In the genomic region with DNA sequence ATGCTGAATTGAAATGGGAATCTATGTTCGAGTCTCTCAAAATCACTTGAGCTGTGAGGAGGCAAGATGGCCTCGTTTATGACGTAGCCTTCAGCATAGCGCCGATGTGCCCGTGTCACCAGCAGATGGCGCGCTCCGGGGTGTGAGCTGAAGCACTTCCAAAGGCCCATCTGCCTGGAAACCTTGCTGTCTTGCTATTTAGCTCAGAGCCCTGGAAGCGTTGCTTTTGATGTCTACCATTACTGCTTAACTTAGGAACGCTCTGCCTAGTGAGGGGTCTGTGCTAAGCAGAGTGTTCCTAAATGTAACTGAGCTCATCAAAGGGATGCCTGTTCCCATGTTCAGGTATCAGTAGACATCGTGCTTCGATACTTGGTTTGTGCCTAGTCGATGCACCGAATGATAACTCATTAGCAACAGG, we compare ENCODE assay signal across 8 cellular contexts.
DNase-seq lines count a peak whose midpoint lies in the region; ATAC-seq and TF ChIP-seq lines count a peak whose summit lies in the region.

No MANE protein-coding gene starts in this region.

- H3K27ac Mint-ChIP-seq in CD4-positive, alpha-beta T cell: no peak overlapping the region

- no peak overlapping the region for H3K4me3 Mint-ChIP-seq in CD4-positive, alpha-beta T cell
- no peak overlapping the region for H3K4me3 Mint-ChIP-seq in activated T-cell treated with anti-CD3 and anti-CD28 coated beads, Interleukin-2, amount 50 U/mL, for 4 hours

- no peaks in the 10 kb centered on the region for H4K20me1 ChIP-seq in OCI-LY7 (ENCODE audit: insufficient read depth, low read length)

- DNase-seq in CD4-positive, alpha-beta T cell: peak; percentile 20 to 56 (median 36)
- DNase-seq in OCI-LY7 (ENCODE audit: low spot score) (peak; percentile 71), fibroblast of mammary gland (ENCODE audit: low read depth) (peak; percentile 73), testis (peak; percentile 89)
- DNase-seq in activated T-cell treated with anti-CD3 and anti-CD28 coated beads, Interleukin-2, amount 50 U/mL, for 4 hours: peak; percentile 32

- H3K4me1 ChIP-seq in OCI-LY7 (ENCODE audit: insufficient read depth, low read length, poor library complexity, severe bottlenecking) (no peaks in the 10 kb centered on the region), neutrophil (ENCODE audit: control insufficient read depth in 1 of 2, insufficient read depth in 1 of 2, low read depth in 1 of 2, low read length in 1 of 2) (no peaks in the 10 kb centered on the region), testis (no peaks in the 10 kb centered on the region)

- H3K27ac ChIP-seq in CD4-positive, alpha-beta T cell (ENCODE audit: low read depth, low read length): no peak overlapping the region
- H3K27ac ChIP-seq in OCI-LY7 (ENCODE audit: low read depth, low read length, poor library complexity, severe bottlenecking): no peak overlapping the region
- H3K27ac ChIP-seq in neutrophil: no peak overlapping the region
- no peak overlapping the region for H3K27ac ChIP-seq in testis

- H3K36me3 ChIP-seq in OCI-LY7 (ENCODE audit: insufficient read depth, low read length): no peaks in the 10 kb centered on the region
- no peaks in the 10 kb centered on the region for H3K36me3 ChIP-seq in neutrophil
- H3K36me3 ChIP-seq in testis (ENCODE audit: low read depth, missing control alignments): no peaks in the 10 kb centered on the region

- TF ChIP-seq POLR2A in testis (IDR thresholded peaks at IDR 0.05): no peak

- H3K4me3 ChIP-seq in OCI-LY7 (ENCODE audit: low read depth, low read length, poor library complexity, severe bottlenecking) (no peak overlapping the region), fibroblast of mammary gland (ENCODE audit: control insufficient read depth, low read depth, low read length) (no peak overlapping the region), neutrophil (ENCODE audit: low read depth in 1 of 2, low read length in 1 of 2) (no peak overlapping the region), testis (no peak overlapping the region)

- CTCF ChIA-PET in CD4-positive, alpha-beta T cell (lab: Charles Lee): interaction anchor here (1.1 kb wide), 3 partner anchors 14 to 114 kb away, joined by 3 to 4 read pairs (median 3); no protein-coding TSS in a partner anchor
- CTCF ChIA-PET in OCI-LY7 (lab: Charles Lee; ENCODE audit: unreplicated experiment): interaction anchor here (0.5 to 1.6 kb wide), 3 partner anchors 55 to 114 kb away, joined by 3 to 5 read pairs (median 3); no protein-coding TSS in a partner anchor

- no peak for ATAC-seq in CD4-positive, alpha-beta T cell (ENCODE audit: poor library complexity)
- ATAC-seq in GM19452 (IDR thresholded peaks at IDR 0.05; ENCODE audit: unreplicated experiment) (peak; percentile 88), HG03575 (IDR thresholded peaks at IDR 0.05; ENCODE audit: extremely low read depth, insufficient number of reproducible peaks, low FRiP score, unreplicated experiment) (peak; percentile 61)
- peak; percentile 62 to 71 for ATAC-seq in activated T-cell treated with anti-CD3 and anti-CD28 coated beads, Interleukin-2, amount 50 U/mL, for 4 hours

- 0 out of 2 replicates have a peak overlapping the region, but pooled peaks have one; percentile 35 for H2AFZ ChIP-seq in OCI-LY7 (ENCODE audit: low read length)

- H3K9me3 Mint-ChIP-seq in CD4-positive, alpha-beta T cell: no peaks in the 10 kb centered on the region
- H3K9me3 Mint-ChIP-seq in activated T-cell treated with anti-CD3 and anti-CD28 coated beads, Interleukin-2, amount 50 U/mL, for 4 hours: peaks cover 4% of the 10 kb centered on the region

- BruUV-seq in OCI-LY7 (replicated peaks; lab: Mats Ljungman, UMichigan): no TSS peak

- H3K4me1 Mint-ChIP-seq in CD4-positive, alpha-beta T cell (ENCODE audit: low read depth): no peaks in the 10 kb centered on the region
- H3K4me1 Mint-ChIP-seq in activated T-cell treated with anti-CD3 and anti-CD28 coated beads, Interleukin-2, amount 50 U/mL, for 4 hours (ENCODE audit: low read depth): peaks cover 1% of the 10 kb centered on the region

- H3K27me3 Mint-ChIP-seq in CD4-positive, alpha-beta T cell: peaks cover 18% of the 10 kb centered on the region
- H3K27me3 Mint-ChIP-seq in activated T-cell treated with anti-CD3 and anti-CD28 coated beads, Interleukin-2, amount 50 U/mL, for 4 hours (ENCODE audit: low read depth): peaks cover 19% of the 10 kb centered on the region

- no peak overlapping the region for H3K4me2 ChIP-seq in OCI-LY7 (ENCODE audit: low read length)

- TF ChIP-seq CTCF in CD4-positive, alpha-beta T cell (IDR thresholded peaks at IDR 0.05): peak; percentile 47
- TF ChIP-seq CTCF in OCI-LY7 (conservative IDR thresholded peaks at IDR 0.05; ENCODE audit: low read length): peak; percentile 92
- peak; percentile 86 for TF ChIP-seq CTCF in fibroblast of mammary gland (conservative IDR thresholded peaks at IDR 0.05; ENCODE audit: control insufficient read depth, insufficient read depth, low read depth, low read length)
- peak; percentile 46 for TF ChIP-seq CTCF in neutrophil (IDR thresholded peaks at IDR 0.05)
- TF ChIP-seq CTCF in testis (IDR thresholded peaks at IDR 0.05): peak; percentile 68 to 77 (median 72)

- H3K9me3 ChIP-seq in CD4-positive, alpha-beta T cell (ENCODE audit: control insufficient read depth, low read length): no peaks in the 10 kb centered on the region
- H3K9me3 ChIP-seq in OCI-LY7 (ENCODE audit: low read length) (no peaks in the 10 kb centered on the region), neutrophil (no peaks in the 10 kb centered on the region), testis (no peaks in the 10 kb centered on the region)

- no peaks in the 10 kb centered on the region for H3K9me2 ChIP-seq in OCI-LY7 (ENCODE audit: insufficient read depth, low read length)

- 40 to 43% methylated on average over 15 of the region's 15 CpGs for WGBS in testis, 2 donors

- peaks cover 21% of the 10 kb centered on the region for H3K27me3 ChIP-seq in CD4-positive, alpha-beta T cell (ENCODE audit: control insufficient read depth, insufficient read depth, low read length)
- H3K27me3 ChIP-seq in neutrophil: no peaks in the 10 kb centered on the region
- H3K27me3 ChIP-seq in testis: no peaks in the 10 kb centered on the region

- no peaks in the 10 kb centered on the region for H3K36me3 Mint-ChIP-seq in CD4-positive, alpha-beta T cell (ENCODE audit: low read depth)
- H3K36me3 Mint-ChIP-seq in activated T-cell treated with anti-CD3 and anti-CD28 coated beads, Interleukin-2, amount 50 U/mL, for 4 hours (ENCODE audit: insufficient read depth): no peaks in the 10 kb centered on the region

- POLR2A ChIA-PET in CD4-positive, alpha-beta T cell (lab: Charles Lee): no interaction called here
- POLR2A ChIA-PET in OCI-LY7 (lab: Charles Lee): no interaction called here

- no peaks in the 10 kb centered on the region for H3K79me2 ChIP-seq in OCI-LY7 (ENCODE audit: insufficient read depth, low read depth, low read length)

- intact Hi-C loops in CD4-positive, alpha-beta T cell (cut with DNase I, micrococcal nuclease): loop anchor here (10.0 kb wide), 1 partner anchor 540 kb away; no protein-coding TSS in a partner anchor
- intact Hi-C loops in OCI-LY7 (cut with micrococcal nuclease; ENCODE audit: unreplicated experiment): loop anchor here (1.0 to 10.0 kb wide), 4 partner anchors 115 to 620 kb away; no protein-coding TSS in a partner anchor
- intact Hi-C loops in testis (cut with DNase I; ENCODE audit: low total_unique reads): loop anchor here (10.0 kb wide), 1 partner anchor 110 kb away; no protein-coding TSS in a partner anchor

Comparison
In these comparisons a context has a peak if more than half of its experiments do, and no peak if none do; other contexts are left out.
1. DNase-seq: peak in every context shown above with its lines; median percentile 89 in testis; 73 in fibroblast of mammary gland; 71 in OCI-LY7; 36 in CD4-positive, alpha-beta T cell; 32 in activated T-cell treated with anti-CD3 and anti-CD28 coated beads, Interleukin-2, amount 50 U/mL, for 4 hours.